1 cellular context compared by ENCODE assay signal in genomic region chr20:62616728-62617621, GRCh38.
TF ChIP-seq lines count a peak whose summit lies in the region.

No MANE protein-coding gene starts in this region.

TF ChIP-seq in HepG2, 621 proteins besides CTCF, POLR2A, EP300 and RAD21 (continued from another document and continues in another):
- TF ChIP-seq ELK4 (CRISPR knock-in tag; IDR thresholded peaks at IDR 0.05; ENCODE audit: borderline replicate concordance) (no peak), NCOA1 (CRISPR knock-in tag; IDR thresholded peaks at IDR 0.05) (no peak), ETS1 (CRISPR knock-in tag; IDR thresholded peaks at IDR 0.05) (no peak), ZNF724P (CRISPR knock-in tag; IDR thresholded peaks at IDR 0.05; ENCODE audit: borderline replicate concordance) (no peak), ARNT (IDR thresholded peaks at IDR 0.05) (no peak), AGO2 (optimal IDR thresholded peaks at IDR 0.05; ENCODE audit: low read depth, low read length) (no peak), SNAI1 (CRISPR knock-in tag; IDR thresholded peaks at IDR 0.05; ENCODE audit: borderline replicate concordance) (no peak), CENPT (CRISPR knock-in tag; IDR thresholded peaks at IDR 0.05; ENCODE audit: low read depth) (no peak), BORCS8-MEF2B (CRISPR knock-in tag; IDR thresholded peaks at IDR 0.05) (peak; percentile 40; the same call in 1 of the 2 replicates), SNAPC5 (CRISPR knock-in tag; IDR thresholded peaks at IDR 0.05; ENCODE audit: borderline replicate concordance) (no peak), ZNF740 (CRISPR knock-in tag; IDR thresholded peaks at IDR 0.05) (no peak), MYC (CRISPR knock-in tag; IDR thresholded peaks at IDR 0.05; ENCODE audit: borderline replicate concordance) (peak; percentile 52; the same call in 1 of the 2 replicates), ZIK1 (CRISPR knock-in tag; IDR thresholded peaks at IDR 0.05; ENCODE audit: borderline replicate concordance, low read depth) (no peak), ZNF337 (CRISPR knock-in tag; IDR thresholded peaks at IDR 0.05; ENCODE audit: borderline replicate concordance, low read depth) (no peak), TOE1 (CRISPR knock-in tag; IDR thresholded peaks at IDR 0.05) (no peak), STAT5B (CRISPR knock-in tag; IDR thresholded peaks at IDR 0.05) (0 out of 2 replicates have a peak, but pooled peaks have one; percentile 63), PCBP1 (IDR thresholded peaks at IDR 0.05; ENCODE audit: borderline replicate concordance, low read depth, low read length) (no peak), SSRP1 (CRISPR knock-in tag; IDR thresholded peaks at IDR 0.05) (no peak), ZSCAN30 (CRISPR knock-in tag; IDR thresholded peaks at IDR 0.05) (no peak), ATF7 (IDR thresholded peaks at IDR 0.05) (no peak), ATF7 (CRISPR knock-in tag; IDR thresholded peaks at IDR 0.05) (no peak), RERE (CRISPR knock-in tag; IDR thresholded peaks at IDR 0.05; ENCODE audit: low read depth) (no peak), ONECUT2 (CRISPR knock-in tag; IDR thresholded peaks at IDR 0.05) (no peak), ZNF225 (CRISPR knock-in tag; IDR thresholded peaks at IDR 0.05) (no peak), ZNF550 (CRISPR knock-in tag; IDR thresholded peaks at IDR 0.05; ENCODE audit: borderline replicate concordance) (no peak), ZNF766 (CRISPR knock-in tag; IDR thresholded peaks at IDR 0.05; ENCODE audit: borderline replicate concordance) (no peak), FIP1L1 (IDR thresholded peaks at IDR 0.05; ENCODE audit: borderline replicate concordance, insufficient read depth, low read depth, low read length) (no peak), KAT7 (CRISPR knock-in tag; IDR thresholded peaks at IDR 0.05; ENCODE audit: borderline replicate concordance) (no peak), ZFP41 (CRISPR knock-in tag; IDR thresholded peaks at IDR 0.05; ENCODE audit: borderline replicate concordance) (no peak), RORA (CRISPR knock-in tag; IDR thresholded peaks at IDR 0.05) (no peak), ZNF10 (CRISPR knock-in tag; IDR thresholded peaks at IDR 0.05; ENCODE audit: borderline replicate concordance, low read depth) (no peak), MATR3 (CRISPR knock-in tag; IDR thresholded peaks at IDR 0.05) (no peak), ZNF556 (CRISPR knock-in tag; IDR thresholded peaks at IDR 0.05; ENCODE audit: borderline replicate concordance) (no peak; the same call in 1 of the 2 replicates), SYNCRIP (IDR thresholded peaks at IDR 0.05; ENCODE audit: insufficient read depth, low read depth, low read length) (no peak), ZMAT3 (CRISPR knock-in tag; conservative IDR thresholded peaks at IDR 0.05) (no peak), RXRB (CRISPR knock-in tag; IDR thresholded peaks at IDR 0.05; ENCODE audit: borderline replicate concordance) (peak; percentile 74; the same call in 1 of the 2 replicates), FOXK1 (CRISPR knock-in tag; IDR thresholded peaks at IDR 0.05; ENCODE audit: borderline replicate concordance, low read depth) (peak; percentile 13; the same call in 1 of the 2 replicates), ZNF430 (CRISPR knock-in tag; IDR thresholded peaks at IDR 0.05) (no peak), ZNF589 (CRISPR knock-in tag; conservative IDR thresholded peaks at IDR 0.05) (no peak), ATM (IDR thresholded peaks at IDR 0.05; ENCODE audit: borderline replicate concordance) (no peak), ZNF720 (CRISPR knock-in tag; IDR thresholded peaks at IDR 0.05) (no peak), CEBPB (IDR thresholded peaks at IDR 0.05; ENCODE audit: borderline replicate concordance, low read depth, low read length) (no peak), ZNF709 (CRISPR knock-in tag; IDR thresholded peaks at IDR 0.05) (no peak), ZBTB37 (CRISPR knock-in tag; IDR thresholded peaks at IDR 0.05) (no peak), SNRNP70 (IDR thresholded peaks at IDR 0.05; ENCODE audit: low read depth, low read length) (no peak), ZNF260 (CRISPR knock-in tag; IDR thresholded peaks at IDR 0.05; ENCODE audit: borderline replicate concordance, low read depth) (no peak), NR0B2 (CRISPR knock-in tag; IDR thresholded peaks at IDR 0.05) (peak; percentile 56; the same call in 1 of the 2 replicates), KLF13 (CRISPR knock-in tag; IDR thresholded peaks at IDR 0.05) (no peak; the same call in 1 of the 2 replicates), GTF2F1 (IDR thresholded peaks at IDR 0.05; ENCODE audit: low read length) (no peak), CREBL2 (CRISPR knock-in tag; IDR thresholded peaks at IDR 0.05; ENCODE audit: borderline replicate concordance) (0 out of 2 replicates have a peak, but pooled peaks have one; percentile 68), MEF2D (CRISPR knock-in tag; IDR thresholded peaks at IDR 0.05) (no peak), GLMP (CRISPR knock-in tag; IDR thresholded peaks at IDR 0.05; ENCODE audit: borderline replicate concordance) (no peak), ZZZ3 (CRISPR knock-in tag; IDR thresholded peaks at IDR 0.05; ENCODE audit: borderline replicate concordance) (no peak), RARA (CRISPR knock-in tag; IDR thresholded peaks at IDR 0.05) (0 out of 2 replicates have a peak, but pooled peaks have one; percentile 36), RNF2 (conservative IDR thresholded peaks at IDR 0.05; ENCODE audit: low read depth) (0 out of 2 replicates have a peak, but pooled peaks have one; percentile 36), KLF9 (CRISPR knock-in tag; IDR thresholded peaks at IDR 0.05; ENCODE audit: low read depth) (no peak), ZSCAN20 (CRISPR knock-in tag; IDR thresholded peaks at IDR 0.05; ENCODE audit: borderline replicate concordance) (peak; percentile 59), ZNF678 (CRISPR knock-in tag; IDR thresholded peaks at IDR 0.05) (0 out of 2 replicates have a peak, but pooled peaks have one; percentile 22), POLR2AphosphoS2 (IDR thresholded peaks at IDR 0.05; ENCODE audit: low read depth, low read length) (no peak), ZNF605 (CRISPR knock-in tag; IDR thresholded peaks at IDR 0.05) (no peak), ZNF776 (CRISPR knock-in tag; IDR thresholded peaks at IDR 0.05) (0 out of 2 replicates have a peak, but pooled peaks have one; percentile 65), SKI (IDR thresholded peaks at IDR 0.05; ENCODE audit: partially characterized antibody) (no peak), ZNF83 (CRISPR knock-in tag; IDR thresholded peaks at IDR 0.05; ENCODE audit: borderline replicate concordance) (no peak), TEAD3 (CRISPR knock-in tag; optimal IDR thresholded peaks at IDR 0.05; ENCODE audit: borderline replicate concordance) (peak; percentile 88), MLLT10 (CRISPR knock-in tag; IDR thresholded peaks at IDR 0.05) (no peak), KDM1A (CRISPR knock-in tag; IDR thresholded peaks at IDR 0.05) (no peak), CHD2 (IDR thresholded peaks at IDR 0.05; ENCODE audit: low read depth, low read length) (no peak), PBX3 (CRISPR knock-in tag; IDR thresholded peaks at IDR 0.05; ENCODE audit: borderline replicate concordance) (no peak), MTA3 (CRISPR knock-in tag; IDR thresholded peaks at IDR 0.05) (no peak)
